Comparison of ENCODE assay signal across 1 cellular context in the genomic region with DNA sequence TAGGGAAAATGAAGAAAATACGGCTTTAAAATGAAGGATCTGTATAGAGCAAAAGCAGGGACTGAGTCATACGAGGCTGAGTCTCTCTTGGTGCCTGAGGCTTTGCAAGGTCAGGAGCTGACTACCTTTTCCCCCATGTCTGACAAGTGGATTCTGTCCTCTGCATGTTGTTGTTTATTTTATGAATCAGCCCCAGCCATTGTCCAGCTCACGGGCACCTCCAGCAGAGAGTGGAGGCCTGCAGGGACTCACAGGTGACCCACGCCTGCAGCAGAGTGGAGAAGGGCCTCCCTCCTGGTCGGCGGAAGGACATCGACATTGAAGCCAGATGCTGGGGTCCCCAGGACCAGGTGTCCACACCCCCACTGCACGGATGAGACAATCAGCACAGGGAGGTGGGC.
TF ChIP-seq lines count a peak whose summit lies in the region.

No MANE protein-coding gene starts in this region.

TF ChIP-seq in H1, 55 proteins besides CTCF, POLR2A, EP300 and RAD21:
- TF ChIP-seq EZH2 (IDR thresholded peaks at IDR 0.05; ENCODE audit: low read depth, low read length, severe bottlenecking) (no peak), SIX5 (IDR thresholded peaks at IDR 0.05; ENCODE audit: low read depth, low read length) (no peak), BRCA1 (IDR thresholded peaks at IDR 0.05; ENCODE audit: low read depth, low read length) (no peak), BACH1 (IDR thresholded peaks at IDR 0.05; ENCODE audit: low read length) (no peak), EGR1 (IDR thresholded peaks at IDR 0.05; ENCODE audit: borderline replicate concordance, low read depth, low read length) (no peak), SP4 (IDR thresholded peaks at IDR 0.05; ENCODE audit: low read length) (no peak), CTBP2 (IDR thresholded peaks at IDR 0.05; ENCODE audit: borderline replicate concordance, insufficient read depth, insufficient read length, low read length) (no peak), SUZ12 (IDR thresholded peaks at IDR 0.05; ENCODE audit: low read length) (no peak), RXRA (IDR thresholded peaks at IDR 0.05; ENCODE audit: insufficient read depth, low read depth, low read length) (no peak), HDAC2 (IDR thresholded peaks at IDR 0.05; ENCODE audit: borderline replicate concordance in 1 of 2, low read depth in 2 of 2, low read length in 2 of 2) (no peak), KDM1A (IDR thresholded peaks at IDR 0.05; ENCODE audit: borderline replicate concordance, low read length) (no peak)
